8 cellular contexts compared by ENCODE assay signal in genomic region chr7:151018421-151019129, GRCh38. TPM values are rescaled to one million over a fixed set of nuclear protein-coding genes. Genes with fewer than 3 reads are reported as not detected.
DNase-seq lines count a peak whose midpoint lies in the region; ATAC-seq and TF ChIP-seq lines count a peak whose summit lies in the region.

No MANE protein-coding gene starts in this region.

- H3K4me3 ChIP-seq in MM.1S (ENCODE audit: low read length), result 0 out of 2 replicates have a peak overlapping the region, but pooled peaks have one; percentile 29
- H3K4me3 ChIP-seq in hepatocyte, result no peak overlapping the region

- H3K27ac Mint-ChIP-seq in CD4-positive, alpha-beta T cell, result peak overlapping the region; percentile 83
- H3K27ac Mint-ChIP-seq in stimulated activated memory B cell treated with anti-CD40 and anti-IgM and Interleukin-4, amounts not matched to agents 10 μg/mL and 1 μg/mL and 100 μg/mL, for 72 hours, result peak overlapping the region; percentile 36

- H3K36me3 Mint-ChIP-seq in CD4-positive, alpha-beta T cell (ENCODE audit: low read depth), result peaks cover 8% of the 10 kb centered on the region
- no peaks in the 10 kb centered on the region for H3K36me3 Mint-ChIP-seq in stimulated activated memory B cell treated with anti-CD40 and anti-IgM and Interleukin-4, amounts not matched to agents 10 μg/mL and 1 μg/mL and 100 μg/mL, for 72 hours

- CTCF ChIA-PET in CD4-positive, alpha-beta T cell (lab: Charles Lee), result interaction anchor here (0.6 to 4.6 kb wide), 21 partner anchors 8 to 122 kb away, joined by 3 to 39 read pairs (median 4); partner anchors contain the start of gene ABCB8

- peaks cover 57% of the 10 kb centered on the region for H3K4me1 Mint-ChIP-seq in CD4-positive, alpha-beta T cell (ENCODE audit: low read depth)
- H3K4me1 Mint-ChIP-seq in stimulated activated memory B cell treated with anti-CD40 and anti-IgM and Interleukin-4, amounts not matched to agents 10 μg/mL and 1 μg/mL and 100 μg/mL, for 72 hours, result peaks cover 42% of the 10 kb centered on the region

- no peaks in the 10 kb centered on the region for H3K36me3 ChIP-seq in MM.1S (replicated peaks; ENCODE audit: insufficient read depth, low read length)
- no peaks in the 10 kb centered on the region for H3K36me3 ChIP-seq in hepatocyte (replicated peaks; ENCODE audit: insufficient read depth, low read depth)

- 14% methylated on average over 53 of the region's 82 CpGs for WGBS in hepatocyte (ENCODE audit: low lambda C conversion rate, missing lambda C conversion rate)

- no peaks in the 10 kb centered on the region for H4K20me1 ChIP-seq in MM.1S (ENCODE audit: insufficient read depth, low read length)
- H4K20me1 ChIP-seq in hepatocyte (ENCODE audit: insufficient read depth, poor library complexity, severe bottlenecking), result no peaks in the 10 kb centered on the region

- peak in 7 of 10 experiments; percentile 23 to 53 (median 39) for DNase-seq in CD4-positive, alpha-beta T cell
- DNase-seq in MM.1S, result no peak
- DNase-seq in activated effector memory CD4-positive, alpha-beta T cell treated with Interleukin-2 at 50 U/mL for 16 hours, result peak; percentile 30
- peak; percentile 68 for DNase-seq in hepatocyte (ENCODE audit: low spot score)
- no peak for DNase-seq in mesenteric fat pad (ENCODE audit: low spot score)
- no peak for DNase-seq in COR-L47 (lab: John Stamatoyannopoulos, UW)
- DNase-seq in HT-29 (ENCODE audit: low spot score), result no peak

- TF ChIP-seq CTCF in CD4-positive, alpha-beta T cell (IDR thresholded peaks at IDR 0.05), result peak; percentile 53
- TF ChIP-seq CTCF in MM.1S (IDR thresholded peaks at IDR 0.05; ENCODE audit: low read length), result no peak
- TF ChIP-seq CTCF in hepatocyte (IDR thresholded peaks at IDR 0.05; ENCODE audit: poor library complexity), result no peak

- H3K9me3 Mint-ChIP-seq in CD4-positive, alpha-beta T cell, result no peaks in the 10 kb centered on the region
- H3K9me3 Mint-ChIP-seq in stimulated activated memory B cell treated with anti-CD40 and anti-IgM and Interleukin-4, amounts not matched to agents 10 μg/mL and 1 μg/mL and 100 μg/mL, for 72 hours, result no peaks in the 10 kb centered on the region

- peak; percentile 25 for ATAC-seq in CD4-positive, alpha-beta T cell (ENCODE audit: poor library complexity)
- ATAC-seq in stimulated activated memory B cell treated with anti-CD40 and anti-IgM and Interleukin-4, amounts not matched to agents 10 μg/mL and 1 μg/mL and 100 μg/mL, for 72 hours, result peak; percentile 10

- peaks cover 7% of the 10 kb centered on the region for H3K27me3 ChIP-seq in CD4-positive, alpha-beta T cell (ENCODE audit: control insufficient read depth, insufficient read depth, low read length)
- H3K27me3 ChIP-seq in MM.1S (replicated peaks; ENCODE audit: insufficient read depth, low read length) (peaks cover 53% of the 10 kb centered on the region), hepatocyte (peaks cover 33% of the 10 kb centered on the region)

- no peak overlapping the region for H3K9ac ChIP-seq in MM.1S (ENCODE audit: low read length)

- intact Hi-C loops in CD4-positive, alpha-beta T cell (cut with DNase I, micrococcal nuclease), result loop anchor here (1.0 to 10.0 kb wide), 5 partner anchors 39 to 916 kb away; partner anchors contain the start of genes CDK5 (in 2 of the 2) and SLC4A2 (in 2 of the 2)

- 0 out of 2 replicates have a peak, but pooled peaks cover 6% of the 10 kb centered on the region for H3K4me1 ChIP-seq in MM.1S (ENCODE audit: low read length)
- peaks cover 16% of the 10 kb centered on the region for H3K4me1 ChIP-seq in hepatocyte (ENCODE audit: insufficient read depth)

- POLR2A ChIA-PET in CD4-positive, alpha-beta T cell (lab: Charles Lee), result interaction anchor here (0.6 to 4.7 kb wide), 17 partner anchors 9 to 537 kb away, joined by 3 to 50 read pairs (median 4); partner anchors contain the start of genes ABCB8, FASTK and TMUB1

- H3K27me3 Mint-ChIP-seq in CD4-positive, alpha-beta T cell, result peaks cover 10% of the 10 kb centered on the region
- peaks cover 47% of the 10 kb centered on the region for H3K27me3 Mint-ChIP-seq in stimulated activated memory B cell treated with anti-CD40 and anti-IgM and Interleukin-4, amounts not matched to agents 10 μg/mL and 1 μg/mL and 100 μg/mL, for 72 hours

- no peak overlapping the region for H3K27ac ChIP-seq in CD4-positive, alpha-beta T cell (ENCODE audit: low read depth, low read length)
- H3K27ac ChIP-seq in MM.1S (ENCODE audit: low read length) (no peak overlapping the region), hepatocyte (no peak overlapping the region)

- no peaks in the 10 kb centered on the region for H3K9me3 ChIP-seq in CD4-positive, alpha-beta T cell (ENCODE audit: control insufficient read depth, low read length)
- no peaks in the 10 kb centered on the region for H3K9me3 ChIP-seq in MM.1S (replicated peaks; ENCODE audit: insufficient read depth, low read length)
- H3K9me3 ChIP-seq in hepatocyte (ENCODE audit: low read depth), result no peaks in the 10 kb centered on the region

- H3K4me3 Mint-ChIP-seq in CD4-positive, alpha-beta T cell, result peak overlapping the region; percentile 82
- peak overlapping the region; percentile 75 for H3K4me3 Mint-ChIP-seq in stimulated activated memory B cell treated with anti-CD40 and anti-IgM and Interleukin-4, amounts not matched to agents 10 μg/mL and 1 μg/mL and 100 μg/mL, for 72 hours

- H3K4me2 ChIP-seq in MM.1S (ENCODE audit: low read depth, low read length) (peak overlapping the region; percentile 76), hepatocyte (peak overlapping the region; percentile 78)

- H2AFZ ChIP-seq in MM.1S (ENCODE audit: low read length) (peak overlapping the region; percentile 66; the same call in 1 of the 2 replicates), hepatocyte (peak overlapping the region; percentile 31)

- H3K9me2 ChIP-seq in MM.1S (replicated peaks; ENCODE audit: insufficient read depth, low read length) (no peaks in the 10 kb centered on the region), hepatocyte (replicated peaks; ENCODE audit: insufficient read depth) (no peaks in the 10 kb centered on the region)

- no peaks in the 10 kb centered on the region for H3F3A ChIP-seq in MM.1S (ENCODE audit: insufficient read depth, low read length)

- H3K79me2 ChIP-seq in MM.1S (ENCODE audit: low read length) (no peaks in the 10 kb centered on the region), hepatocyte (no peaks in the 10 kb centered on the region)

RNA-seq across cellular contexts. Expression of gene ATG9B, which starts 5.7 kb away (rescaled TPM):
- 10 to 100 TPM; 16.8 to 17.1 TPM for total RNA-seq in CD4-positive, alpha-beta T cell
- total RNA-seq in hepatocyte, result 0.64 and 0.80 TPM in 2 replicates
- polyA plus RNA-seq in hepatocyte, result 2.4 and 13.2 TPM in 2 replicates
- total RNA-seq in mesenteric fat pad, result not detected
- 0.47 and 1.0 TPM in 2 replicates for total RNA-seq in HT-29 (2014; rRNA removed; shearing (Covaris generic))

RNA-seq across cellular contexts. Expression of gene ABCB8, which starts 9.7 kb away (rescaled TPM):
- 10 to 100 TPM; 57.0 to 62.2 TPM for total RNA-seq in CD4-positive, alpha-beta T cell
- total RNA-seq in hepatocyte, result 22.6 and 24.4 TPM in 2 replicates
- 32.6 and 41.2 TPM in 2 replicates for polyA plus RNA-seq in hepatocyte
- total RNA-seq in mesenteric fat pad, result 27.6 TPM
- 81.6 and 97.8 TPM in 2 replicates for total RNA-seq in HT-29 (2014; rRNA removed; shearing (Covaris generic))

RNA-seq across cellular contexts. Expression of gene NOS3, which starts 27.8 kb away (rescaled TPM):
- 1 to 10 TPM; 3.9 to 7.1 TPM for total RNA-seq in CD4-positive, alpha-beta T cell
- total RNA-seq in hepatocyte (8.1 and 9.8 TPM in 2 replicates), mesenteric fat pad (57.1 TPM)
- polyA plus RNA-seq in hepatocyte, result 15.3 and 17.4 TPM in 2 replicates
- 6.7 and 13.0 TPM in 2 replicates for total RNA-seq in HT-29 (2014; rRNA removed; shearing (Covaris generic))

RNA-seq across cellular contexts. Expression of gene ASIC3, which starts 29.8 kb away (rescaled TPM):
- total RNA-seq in CD4-positive, alpha-beta T cell, result 10 to 100 TPM; 13.8 to 15.2 TPM
- 2.9 and 4.5 TPM in 2 replicates for total RNA-seq in hepatocyte
- 2.1 and 7.0 TPM in 2 replicates for polyA plus RNA-seq in hepatocyte
- total RNA-seq in mesenteric fat pad, result 0.87 TPM
- total RNA-seq in HT-29 (2014; rRNA removed; shearing (Covaris generic)), result 1.5 and 2.2 TPM in 2 replicates

RNA-seq across cellular contexts. Expression of gene CDK5, which starts 39.1 kb away (rescaled TPM):
- 1 to 10 TPM; 3.1 to 3.5 TPM for total RNA-seq in CD4-positive, alpha-beta T cell
- 15.2 and 17.4 TPM in 2 replicates for total RNA-seq in hepatocyte
- 29.4 and 39.4 TPM in 2 replicates for polyA plus RNA-seq in hepatocyte
- total RNA-seq in mesenteric fat pad, result 7.3 TPM
- 43.6 and 62.6 TPM in 2 replicates for total RNA-seq in HT-29 (2014; rRNA removed; shearing (Covaris generic))

Comparison
In these comparisons a context has a peak if more than half of its experiments do, and no peak if none do; other contexts are left out.
1. DNase-seq: peak in CD4-positive, alpha-beta T cell (7 of 10), activated effector memory CD4-positive, alpha-beta T cell treated with Interleukin-2 at 50 U/mL for 16 hours (single experiment) and hepatocyte (single experiment); none in MM.1S (single experiment), mesenteric fat pad (single experiment), COR-L47 (single experiment) and HT-29 (single experiment).